2 cellular contexts compared by ENCODE assay signal in the genomic region with DNA sequence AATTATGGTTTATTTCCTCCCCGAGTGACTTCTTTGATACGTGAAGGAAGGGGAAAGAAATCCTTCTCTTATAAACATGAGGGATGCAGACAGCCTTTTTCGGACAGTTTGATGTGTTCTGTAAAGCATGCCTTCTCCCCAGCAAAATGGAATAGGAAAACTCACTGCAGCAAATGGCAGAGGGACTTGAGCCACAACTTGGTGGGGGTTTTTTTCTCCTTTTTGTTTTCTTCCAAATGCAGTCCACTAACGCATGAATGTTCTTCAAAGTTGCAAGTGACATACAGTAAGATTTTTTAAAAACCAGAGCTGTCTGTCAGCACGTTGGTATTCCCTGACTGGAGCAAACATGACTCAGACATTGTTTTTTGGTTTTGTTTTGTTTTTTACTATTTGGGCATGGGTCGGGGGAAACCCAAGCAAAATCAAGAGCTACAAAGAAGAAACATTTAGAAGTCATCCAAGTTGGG.
TF ChIP-seq lines count a peak whose summit lies in the region.

No MANE protein-coding gene starts in this region.

TF ChIP-seq in GM23338, 12 proteins besides CTCF, POLR2A, EP300 and RAD21 (continued from another document):
- TF ChIP-seq ZNF462 (CRISPR knock-in tag; IDR thresholded peaks at IDR 0.05) (no peak), EZH2phosphoT487 (IDR thresholded peaks at IDR 0.05; ENCODE audit: unreplicated experiment) (no peak), ETS1 (IDR thresholded peaks at IDR 0.05) (no peak), STAT1 (IDR thresholded peaks at IDR 0.05; ENCODE audit: unreplicated experiment) (no peak), EZH2 (IDR thresholded peaks at IDR 0.05; ENCODE audit: low read depth, unreplicated experiment) (no peak), JUNB (IDR thresholded peaks at IDR 0.05; ENCODE audit: unreplicated experiment) (no peak), POLR2AphosphoS5 (IDR thresholded peaks at IDR 0.05; ENCODE audit: low read depth) (no peak), CREB1 (CRISPR knock-in tag; IDR thresholded peaks at IDR 0.05; ENCODE audit: low read depth) (no peak), ZNF114 (CRISPR knock-in tag; IDR thresholded peaks at IDR 0.05) (no peak)
- TF ChIP-seq, protein P1, sequence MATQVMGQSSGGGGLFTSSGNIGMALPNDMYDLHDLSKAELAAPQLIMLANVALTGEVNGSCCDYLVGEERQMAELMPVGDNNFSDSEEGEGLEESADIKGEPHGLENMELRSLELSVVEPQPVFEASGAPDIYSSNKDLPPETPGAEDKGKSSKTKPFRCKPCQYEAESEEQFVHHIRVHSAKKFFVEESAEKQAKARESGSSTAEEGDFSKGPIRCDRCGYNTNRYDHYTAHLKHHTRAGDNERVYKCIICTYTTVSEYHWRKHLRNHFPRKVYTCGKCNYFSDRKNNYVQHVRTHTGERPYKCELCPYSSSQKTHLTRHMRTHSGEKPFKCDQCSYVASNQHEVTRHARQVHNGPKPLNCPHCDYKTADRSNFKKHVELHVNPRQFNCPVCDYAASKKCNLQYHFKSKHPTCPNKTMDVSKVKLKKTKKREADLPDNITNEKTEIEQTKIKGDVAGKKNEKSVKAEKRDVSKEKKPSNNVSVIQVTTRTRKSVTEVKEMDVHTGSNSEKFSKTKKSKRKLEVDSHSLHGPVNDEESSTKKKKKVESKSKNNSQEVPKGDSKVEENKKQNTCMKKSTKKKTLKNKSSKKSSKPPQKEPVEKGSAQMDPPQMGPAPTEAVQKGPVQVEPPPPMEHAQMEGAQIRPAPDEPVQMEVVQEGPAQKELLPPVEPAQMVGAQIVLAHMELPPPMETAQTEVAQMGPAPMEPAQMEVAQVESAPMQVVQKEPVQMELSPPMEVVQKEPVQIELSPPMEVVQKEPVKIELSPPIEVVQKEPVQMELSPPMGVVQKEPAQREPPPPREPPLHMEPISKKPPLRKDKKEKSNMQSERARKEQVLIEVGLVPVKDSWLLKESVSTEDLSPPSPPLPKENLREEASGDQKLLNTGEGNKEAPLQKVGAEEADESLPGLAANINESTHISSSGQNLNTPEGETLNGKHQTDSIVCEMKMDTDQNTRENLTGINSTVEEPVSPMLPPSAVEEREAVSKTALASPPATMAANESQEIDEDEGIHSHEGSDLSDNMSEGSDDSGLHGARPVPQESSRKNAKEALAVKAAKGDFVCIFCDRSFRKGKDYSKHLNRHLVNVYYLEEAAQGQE (IDR thresholded peaks at IDR 0.05; ENCODE audit: unreplicated experiment): no peak

TF ChIP-seq in WTC11, 78 proteins besides CTCF, POLR2A, EP300 and RAD21 (continued from another document):
- TF ChIP-seq ATF6 (CRISPR knock-in tag; IDR thresholded peaks at IDR 0.05): no peak
- TF ChIP-seq ZNF416 (CRISPR knock-in tag; IDR thresholded peaks at IDR 0.05): no peak
- TF ChIP-seq, protein P2, sequence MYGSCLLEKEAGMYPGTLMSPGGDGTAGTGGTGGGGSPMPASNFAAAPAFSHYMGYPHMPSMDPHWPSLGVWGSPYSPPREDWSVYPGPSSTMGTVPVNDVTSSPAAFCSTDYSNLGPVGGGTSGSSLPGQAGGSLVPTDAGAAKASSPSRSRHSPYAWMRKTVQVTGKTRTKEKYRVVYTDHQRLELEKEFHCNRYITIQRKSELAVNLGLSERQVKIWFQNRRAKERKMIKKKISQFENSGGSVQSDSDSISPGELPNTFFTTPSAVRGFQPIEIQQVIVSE (CRISPR knock-in tag; IDR thresholded peaks at IDR 0.05; ENCODE audit: borderline replicate concordance): no peak
- TF ChIP-seq E2F1 (CRISPR knock-in tag; IDR thresholded peaks at IDR 0.05): no peak
